25 cellular contexts compared by ENCODE assay signal in genomic region chr10:10193848-10194247, GRCh38.
"Had no signal": no experiment of that assay in that cellular context is flagged by ENCODE, and none has a peak within 500 bp of the region (broad histone marks: within the 10 kb centered on the region; RNA-seq: fewer than 3 reads in every experiment).

No MANE protein-coding gene starts in this region.

- H3K27me3 Mint-ChIP-seq: dendritic cell treated with granulocyte-macrophage colony-stimulating factor and Interleukin-4, amounts not matched to agents 40 ng/mL and 50 ng/mL, for 4 days; effector memory CD8-positive, alpha-beta T cell; memory B cell; progenitor cell of endocrine pancreas had no signal

- H3K4me1 Mint-ChIP-seq: immature natural killer cell, memory B cell, naive B cell, nephron had no signal

- ATAC-seq: effector memory CD8-positive, alpha-beta T cell; left cardiac atrium; lower lobe of right lung; pancreas; right cardiac atrium had no signal

- H3K4me2 ChIP-seq: hepatocyte had no signal

- H3K4me3 Mint-ChIP-seq: dendritic cell treated with granulocyte-macrophage colony-stimulating factor and Interleukin-4, amounts not matched to agents 40 ng/mL and 50 ng/mL, for 4 days; effector memory CD8-positive, alpha-beta T cell; immature natural killer cell; memory B cell; naive B cell; nephron had no signal

- DNase-seq: effector memory CD8-positive, alpha-beta T cell; foreskin melanocyte; head of caudate nucleus; immature natural killer cell; left cardiac atrium; left ventricle myocardium inferior; lower lobe of right lung; midbrain; naive B cell; occipital lobe; pancreas; right cardiac atrium; small intestine; stimulated activated CD4-positive, alpha-beta T cell treated with anti-CD3 and anti-CD28 coated beads, Interleukin-12 subunit alpha, Interleukin-12 subunit beta, amount 100 ng/mL, for 4 hours; stimulated activated naive CD4-positive, alpha-beta T cell; stomach; substantia nigra; transverse colon had no signal

- H2AFZ ChIP-seq: hepatocyte had no signal

- H3K36me3 ChIP-seq: left ventricle myocardium inferior, lower lobe of right lung, pancreas, stomach, thoracic aorta, transverse colon had no signal

- H3K4me3 ChIP-seq: hepatocyte, left ventricle myocardium inferior, lower lobe of right lung, pancreas, stomach, thoracic aorta, transverse colon had no signal

- H3K9me3 Mint-ChIP-seq: dendritic cell treated with granulocyte-macrophage colony-stimulating factor and Interleukin-4, amounts not matched to agents 40 ng/mL and 50 ng/mL, for 4 days; memory B cell had no signal

- H3K4me1 ChIP-seq: left ventricle myocardium inferior, lower lobe of right lung, pancreas, stomach, transverse colon had no signal

- H3K27ac ChIP-seq: hepatocyte, left ventricle myocardium inferior, lower lobe of right lung, pancreas, stomach, thoracic aorta, transverse colon had no signal

- H3K27me3 ChIP-seq: hepatocyte, pancreas, stomach, transverse colon had no signal

- H3K9me3 ChIP-seq: left ventricle myocardium inferior, lower lobe of right lung, pancreas, stomach, thoracic aorta, transverse colon had no signal

- H3K27ac Mint-ChIP-seq: dendritic cell treated with granulocyte-macrophage colony-stimulating factor and Interleukin-4, amounts not matched to agents 40 ng/mL and 50 ng/mL, for 4 days; effector memory CD8-positive, alpha-beta T cell; immature natural killer cell; memory B cell; naive B cell; nephron; progenitor cell of endocrine pancreas had no signal

- FAIRE-seq: keratinocyte had no signal

- H3K79me2 ChIP-seq: hepatocyte had no signal

- H3K36me3 Mint-ChIP-seq: immature natural killer cell, memory B cell, naive B cell had no signal
